27 cellular contexts compared by ENCODE assay signal in the genomic region with DNA sequence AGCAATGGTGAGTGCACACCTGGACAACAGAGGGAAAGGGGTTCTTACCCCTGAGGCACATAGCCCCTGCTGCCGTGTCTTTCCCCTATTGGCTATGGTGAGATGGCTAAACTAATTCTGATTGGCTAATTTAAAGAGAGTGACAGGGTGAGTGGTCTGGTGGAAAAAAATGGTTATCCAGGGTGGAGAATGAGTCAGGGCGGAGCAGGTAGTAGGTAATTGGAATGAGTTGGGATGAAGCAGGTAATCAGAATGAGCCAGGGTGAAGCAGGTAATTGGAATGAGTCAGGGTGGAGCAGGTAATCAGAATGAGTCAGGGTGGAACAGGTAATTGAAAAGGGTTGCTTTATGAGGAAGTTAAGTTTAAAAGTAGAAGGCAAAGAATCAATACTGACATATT.
"Had no signal": no experiment of that assay in that cellular context is flagged by ENCODE, and none has a peak within 500 bp of the region (broad histone marks: within the 10 kb centered on the region; RNA-seq: fewer than 3 reads in every experiment).

No MANE protein-coding gene starts in this region.

- H3K9me3 ChIP-seq: esophagus squamous epithelium, lower lobe of right lung, mucosa of descending colon, suprapubic skin, transverse colon, vagina had no signal

- DNase-seq: effector CD8-positive, alpha-beta T cell; endodermal cell; erythroblast; esophagus squamous epithelium; head of caudate nucleus; left ventricle myocardium superior; lower lobe of right lung; mucosa of descending colon; naive B cell; right lobe of liver; small intestine; stimulated activated CD4-positive, alpha-beta T cell treated with anti-CD3 and anti-CD28 coated beads, Interleukin-15, amount 100 ng/mL, for 24 hours; stimulated activated CD4-positive, alpha-beta T cell treated with anti-CD3 and anti-CD28 coated beads, Interleukin-2, amount 100 ng/mL, for 48 hours; stimulated activated naive CD4-positive, alpha-beta T cell; stimulated activated naive CD8-positive, alpha-beta T cell treated with anti-CD3 and anti-CD28 coated beads, Interleukin-15, amount 100 ng/mL, for 72 hours; transverse colon had no signal

- H3K9ac ChIP-seq: neural progenitor cell, parathyroid adenoma had no signal

- H3K9me3 Mint-ChIP-seq: dendritic cell treated with granulocyte-macrophage colony-stimulating factor and Interleukin-4, amounts not matched to agents 40 ng/mL and 50 ng/mL, for 4 days; stimulated activated naive CD8-positive, alpha-beta T cell treated with anti-CD3 and anti-CD28 coated beads, Interleukin-15, amount 100 ng/mL, for 72 hours had no signal

- H3K4me2 ChIP-seq: neural progenitor cell had no signal

- H2AFZ ChIP-seq: neural progenitor cell, parathyroid adenoma had no signal

- H3K36me3 ChIP-seq: esophagus squamous epithelium, lower lobe of right lung, neural progenitor cell, right lobe of liver, suprapubic skin, transverse colon, vagina had no signal

- H3K4me1 ChIP-seq: esophagus squamous epithelium, lower lobe of right lung, neural progenitor cell, parathyroid adenoma, suprapubic skin, transverse colon, vagina had no signal

- H3K36me3 Mint-ChIP-seq: memory B cell; naive B cell; natural killer cell treated with Interleukin-12 subunit alpha and Interleukin-12 subunit beta and Interleukin-15 and Interleukin-18, amount 100 ng/mL, for 72 hours; neural progenitor cell had no signal

- H3K4me3 ChIP-seq: esophagus squamous epithelium, lower lobe of right lung, mucosa of descending colon, neural progenitor cell, right lobe of liver, suprapubic skin, transverse colon, vagina had no signal

- FAIRE-seq: colon, frontal cortex, keratinocyte, small intestine had no signal

- H3K27me3 ChIP-seq: esophagus squamous epithelium, neural progenitor cell, right lobe of liver, suprapubic skin, transverse colon, vagina had no signal

- H3K27ac ChIP-seq: esophagus squamous epithelium, lower lobe of right lung, neural progenitor cell, parathyroid adenoma, right lobe of liver, suprapubic skin, transverse colon, vagina had no signal

- H3K4me3 Mint-ChIP-seq: dendritic cell treated with granulocyte-macrophage colony-stimulating factor and Interleukin-4, amounts not matched to agents 40 ng/mL and 50 ng/mL, for 4 days; endodermal cell; memory B cell; natural killer cell treated with Interleukin-12 subunit alpha and Interleukin-12 subunit beta and Interleukin-15 and Interleukin-18, amount 100 ng/mL, for 72 hours; neural progenitor cell; stimulated activated naive CD8-positive, alpha-beta T cell treated with anti-CD3 and anti-CD28 coated beads, Interleukin-15, amount 100 ng/mL, for 72 hours had no signal

- H3K27ac Mint-ChIP-seq: dendritic cell treated with granulocyte-macrophage colony-stimulating factor and Interleukin-4, amounts not matched to agents 40 ng/mL and 50 ng/mL, for 4 days; endodermal cell; memory B cell; natural killer cell treated with Interleukin-12 subunit alpha and Interleukin-12 subunit beta and Interleukin-15 and Interleukin-18, amount 100 ng/mL, for 72 hours; neural progenitor cell; progenitor cell of endocrine pancreas; stimulated activated naive CD8-positive, alpha-beta T cell treated with anti-CD3 and anti-CD28 coated beads, Interleukin-15, amount 100 ng/mL, for 72 hours had no signal

- H3K27me3 Mint-ChIP-seq: dendritic cell treated with granulocyte-macrophage colony-stimulating factor and Interleukin-4, amounts not matched to agents 40 ng/mL and 50 ng/mL, for 4 days; memory B cell; naive B cell; natural killer cell treated with Interleukin-12 subunit alpha and Interleukin-12 subunit beta and Interleukin-15 and Interleukin-18, amount 100 ng/mL, for 72 hours; progenitor cell of endocrine pancreas; stimulated activated naive CD8-positive, alpha-beta T cell treated with anti-CD3 and anti-CD28 coated beads, Interleukin-15, amount 100 ng/mL, for 72 hours had no signal

- H3K4me1 Mint-ChIP-seq: memory B cell; naive B cell; stimulated activated naive CD8-positive, alpha-beta T cell treated with anti-CD3 and anti-CD28 coated beads, Interleukin-15, amount 100 ng/mL, for 72 hours had no signal

- H3K79me2 ChIP-seq: parathyroid adenoma had no signal
